ENCODE assay signal across 8 cellular contexts in genomic region chr18:11500153-11501122, GRCh38.
DNase-seq lines count a peak whose midpoint lies in the region; ATAC-seq lines count a peak whose summit lies in the region.

No MANE protein-coding gene starts in this region.

- H3K9ac ChIP-seq in trophoblast cell (ENCODE audit: low read length), result no peak overlapping the region

- H3K79me1 ChIP-seq in trophoblast cell (ENCODE audit: low read length), result peaks cover 13% of the 10 kb centered on the region

- H3K18ac ChIP-seq in trophoblast cell (ENCODE audit: low read length), result peak overlapping the region; percentile 86

- H4K91ac ChIP-seq in trophoblast cell (ENCODE audit: low read depth, low read length), result peak overlapping the region; percentile 71

- no peak overlapping the region for H3K4me3 ChIP-seq in trophoblast cell (ENCODE audit: low read depth, low read length)

- peak overlapping the region; percentile 27 for H2BK12ac ChIP-seq in trophoblast cell (ENCODE audit: low read length)

- H3K14ac ChIP-seq in trophoblast cell (ENCODE audit: low read length), result peak overlapping the region; percentile 10

- DNase-seq in amniotic epithelial cell (ENCODE audit: low read depth), result peak; percentile 91
- peak; percentile 95 to 97 for DNase-seq in trophoblast cell
- DNase-seq in T-helper 1 cell, result no peak
- DNase-seq in NAMALWA (ENCODE audit: low spot score), result no peak
- no peak for DNase-seq in left lobe of liver (ENCODE audit: low spot score)
- no peak for DNase-seq in NCI-H524 treated with DMSO at 0.1 percent for 48 hours (lab: John Stamatoyannopoulos, UW)

- peaks cover 10 to 13% of the 10 kb centered on the region in 2 experiments for H3K4me1 ChIP-seq in trophoblast cell (ENCODE audit: control insufficient read depth in 1 of 2, insufficient read depth in 2 of 2, low read length in 2 of 2)

- peak overlapping the region; percentile 9 for H3K4ac ChIP-seq in trophoblast cell (ENCODE audit: low read depth, low read length)

- peak overlapping the region; percentile 95 for H3K27ac ChIP-seq in trophoblast cell (ENCODE audit: low read depth, low read length)

- no peak overlapping the region for H2AFZ ChIP-seq in trophoblast cell (ENCODE audit: insufficient read depth, low read length, poor library complexity)

- H4K8ac ChIP-seq in trophoblast cell (ENCODE audit: low read depth, low read length), result peak overlapping the region; percentile 0

- WGBS in trophoblast cell (ENCODE audit: extremely low coverage, insufficient coverage, insufficient read length), result no CpG with 5 or more reads among the region's 8 CpGs

- ATAC-seq in GM18867 (IDR thresholded peaks at IDR 0.05; ENCODE audit: unreplicated experiment), result peak; percentile 84
- peak; percentile 55 for ATAC-seq in HG03354 (IDR thresholded peaks at IDR 0.05; ENCODE audit: poor library complexity, severe bottlenecking, unreplicated experiment)
- ATAC-seq in left lobe of liver, result no peak

- H2BK5ac ChIP-seq in trophoblast cell (ENCODE audit: low read depth, low read length, poor library complexity), result peak overlapping the region; percentile 95

- H2AK5ac ChIP-seq in trophoblast cell (ENCODE audit: low read length), result peak overlapping the region; percentile 96

- no peak overlapping the region for H4K12ac ChIP-seq in trophoblast cell (ENCODE audit: low read depth, low read length)

- no peak overlapping the region for H3K23ac ChIP-seq in trophoblast cell (ENCODE audit: low read length)

- H3K36me3 ChIP-seq in trophoblast cell (ENCODE audit: control insufficient read depth in 1 of 2, insufficient read depth in 2 of 2, low read length in 2 of 2), result no peaks in the 10 kb centered on the region

- no peaks in the 10 kb centered on the region for H3K79me2 ChIP-seq in trophoblast cell (ENCODE audit: control insufficient read depth, insufficient read depth, low read length, poor library complexity)

- no peaks in the 10 kb centered on the region for H3K27me3 ChIP-seq in trophoblast cell (ENCODE audit: insufficient read depth, low read length)

- H2BK120ac ChIP-seq in trophoblast cell (ENCODE audit: insufficient read depth, low read length, poor library complexity), result peak overlapping the region; percentile 33

- H3K4me2 ChIP-seq in trophoblast cell (ENCODE audit: low read length), result peak overlapping the region; percentile 21

- no peaks in the 10 kb centered on the region for H3K9me3 ChIP-seq in trophoblast cell (ENCODE audit: insufficient read depth, low read depth, low read length)

Comparison
In these comparisons a context has a peak if more than half of its experiments do, and no peak if none do; other contexts are left out.
1. DNase-seq: peak in amniotic epithelial cell (single experiment) and trophoblast cell (2 of 2); none in T-helper 1 cell (0 of 5), NAMALWA (single experiment), left lobe of liver (single experiment) and NCI-H524 treated with DMSO at 0.1 percent for 48 hours (single experiment).